ENCODE assay signal across 3 cellular contexts in genomic region chr9:25732101-25732500, GRCh38. TPM values are rescaled to one million over a fixed set of nuclear protein-coding genes. Genes with fewer than 3 reads are reported as not detected.
"Had no signal": no experiment of that assay in that cellular context is flagged by ENCODE, and none has a peak within 500 bp of the region (broad histone marks: within the 10 kb centered on the region; RNA-seq: fewer than 3 reads in every experiment).

No MANE protein-coding gene starts in this region.

RNA-seq across cellular contexts. Expression of gene TUSC1, which starts 53.9 kb away (rescaled TPM):
- total RNA-seq: OCI-LY7, SJSA1, SK-MEL-5 had no signal
